ENCODE assay signal across 30 cellular contexts in genomic region chr22:19057539-19057938, GRCh38.
A peak's percentile ranks its signal among the peaks of the same experiment; 100 is the strongest.
DNase-seq lines count a peak whose midpoint lies in the region; ATAC-seq, FAIRE-seq and TF ChIP-seq lines count a peak whose summit lies in the region.
"Had no signal": no experiment of that assay in that cellular context is flagged by ENCODE, and none has a peak within 500 bp of the region (broad histone marks: within the 10 kb centered on the region; RNA-seq: fewer than 3 reads in every experiment).

No MANE protein-coding gene starts in this region.

- DNase-seq in activated CD8-positive, alpha-beta memory T cell treated with anti-CD3 and anti-CD28 coated beads, Interleukin-2, amount 50 U/mL, for 48 hours: peak; percentile 32
- DNase-seq in activated CD8-positive, alpha-beta memory T cell treated with anti-CD3 and anti-CD28 coated beads, Interleukin-2, amount 50 U/mL, for 4 hours: no peak
- DNase-seq in H7 (peak; percentile 9), sciatic nerve (ENCODE audit: low spot score) (peak; percentile 27), SW 1271 (lab: John Stamatoyannopoulos, UW) (no peak), H54 (ENCODE audit: insufficient read length, low spot score) (no peak)
- DNase-seq in effector memory CD8-positive, alpha-beta T cell: no peak
- DNase-seq: activated CD4-positive, alpha-beta T cell treated with anti-CD3 and anti-CD28 coated beads, Interleukin-2, amount 10 ng/mL, durations not matched to agents 24 days and 14 days; activated naive CD4-positive, alpha-beta T cell treated with Interleukin-2 at 50 U/mL for 16 hours; amygdala; DMS79; effector CD8-positive, alpha-beta T cell; immature natural killer cell; Kasumi-1; mesendoderm; NCI-H1436 treated with DMSO at 0.1 percent for 48 hours; NCI-H2107; NCI-H345; NCI-H69; occipital lobe; SHP77; stimulated activated naive CD4-positive, alpha-beta T cell had no signal

- FAIRE-seq in H54 (lab: Jason Lieb, UNC): no peak
- FAIRE-seq: A204.1, colon, G401.6 had no signal

- H3K4me3 ChIP-seq in H7 (ENCODE audit: insufficient read depth, low read depth, low read length): no peak overlapping the region
- H3K4me3 ChIP-seq: skin epidermis had no signal

- H3K36me3 ChIP-seq in H7 (replicated peaks; ENCODE audit: control insufficient read depth, insufficient read depth, low read length): peaks cover 12% of the 10 kb centered on the region

- H3K4me3 Mint-ChIP-seq in effector memory CD8-positive, alpha-beta T cell: no peak overlapping the region
- H3K4me3 Mint-ChIP-seq: activated CD4-positive, alpha-beta T cell treated with anti-CD3 and anti-CD28 coated beads, Interleukin-2, amount 10 ng/mL, durations not matched to agents 24 days and 14 days; activated T-helper 1 cell treated with anti-CD3 and anti-CD28 coated beads, Interleukin-12 subunit alpha, Interleukin-12 subunit beta, Interleukin-2, Interleukin-4 antibody, amounts not matched to agents 30 ng/mL and 10 ng/mL and 1 ng/mL, durations not matched to agents 14 hours and 24 hours and 36 hours; immature natural killer cell had no signal

- peaks cover 42% of the 10 kb centered on the region for H3K36me3 Mint-ChIP-seq in effector memory CD8-positive, alpha-beta T cell (ENCODE audit: insufficient read depth)

- no peaks in the 10 kb centered on the region for H3K27me3 ChIP-seq in H7 (ENCODE audit: control insufficient read depth, insufficient read depth, low read length)

- no peak for TF ChIP-seq POLR2A in H54 (IDR thresholded peaks at IDR 0.05; ENCODE audit: low read depth, low read length)

- H3K9me3 Mint-ChIP-seq in effector memory CD8-positive, alpha-beta T cell: no peaks in the 10 kb centered on the region
- H3K9me3 Mint-ChIP-seq: activated CD4-positive, alpha-beta T cell treated with anti-CD3 and anti-CD28 coated beads, Interleukin-2, amount 10 ng/mL, durations not matched to agents 24 days and 14 days; activated T-helper 1 cell treated with anti-CD3 and anti-CD28 coated beads, Interleukin-12 subunit alpha, Interleukin-12 subunit beta, Interleukin-2, Interleukin-4 antibody, amounts not matched to agents 30 ng/mL and 10 ng/mL and 1 ng/mL, durations not matched to agents 14 hours and 24 hours and 36 hours; immature natural killer cell had no signal

- peaks cover 12 to 33% of the 10 kb centered on the region in 2 donors for H3K4me1 Mint-ChIP-seq in effector memory CD8-positive, alpha-beta T cell (ENCODE audit: low read depth in 2 of 2)
- H3K4me1 Mint-ChIP-seq: activated CD4-positive, alpha-beta T cell treated with anti-CD3 and anti-CD28 coated beads, Interleukin-2, amount 10 ng/mL, durations not matched to agents 24 days and 14 days; CD14-positive monocyte had no signal

- no peak for ATAC-seq in effector memory CD8-positive, alpha-beta T cell (replicated peaks)
- ATAC-seq in sciatic nerve: no peak
- ATAC-seq in HG03045 (IDR thresholded peaks at IDR 0.05; ENCODE audit: unreplicated experiment): no peak
- ATAC-seq: HCT116 had no signal

- no peaks in the 10 kb centered on the region for H3K27me3 Mint-ChIP-seq in effector memory CD8-positive, alpha-beta T cell
- H3K27me3 Mint-ChIP-seq: activated CD4-positive, alpha-beta T cell treated with anti-CD3 and anti-CD28 coated beads, Interleukin-2, amount 10 ng/mL, durations not matched to agents 24 days and 14 days had no signal

- intact Hi-C loops in sciatic nerve (cut with DNase I): no loop called here

- peak overlapping the region; percentile 38 to 76 for H3K27ac Mint-ChIP-seq in effector memory CD8-positive, alpha-beta T cell
- H3K27ac Mint-ChIP-seq: activated CD4-positive, alpha-beta T cell treated with anti-CD3 and anti-CD28 coated beads, Interleukin-2, amount 10 ng/mL, durations not matched to agents 24 days and 14 days; activated T-helper 1 cell treated with anti-CD3 and anti-CD28 coated beads, Interleukin-12 subunit alpha, Interleukin-12 subunit beta, Interleukin-2, Interleukin-4 antibody, amounts not matched to agents 30 ng/mL and 10 ng/mL and 1 ng/mL, durations not matched to agents 14 hours and 24 hours and 36 hours had no signal

Comparison
In these comparisons a context has a peak if more than half of its experiments do, and no peak if none do; other contexts are left out.
1. DNase-seq: peak in activated CD8-positive, alpha-beta memory T cell treated with anti-CD3 and anti-CD28 coated beads, Interleukin-2, amount 50 U/mL, for 48 hours (single experiment), H7 (single experiment) and sciatic nerve (single experiment); none in activated CD8-positive, alpha-beta memory T cell treated with anti-CD3 and anti-CD28 coated beads, Interleukin-2, amount 50 U/mL, for 4 hours (single experiment), effector memory CD8-positive, alpha-beta T cell (0 of 3), SW 1271 (0 of 2) and H54 (single experiment).